ENCODE assay signal across 1 cellular context in genomic region chr9:83980395-83981125, GRCh38.
A peak's percentile ranks its signal among the peaks of the same experiment; 100 is the strongest.
TF ChIP-seq lines count a peak whose summit lies in the region.

Gene RMI1, plus strand, starts transcription at chr9:83980805. Its CDS starts 20,182 bp downstream, at chr9:84000987.

TF ChIP-seq in HepG2, 621 proteins besides CTCF, POLR2A, EP300 and RAD21 (continued from another document and continues in another):
- TF ChIP-seq EED (CRISPR knock-in tag; IDR thresholded peaks at IDR 0.05), result no peak
- no peak for TF ChIP-seq ZFP41 (CRISPR knock-in tag; IDR thresholded peaks at IDR 0.05; ENCODE audit: borderline replicate concordance)
- peak; percentile 91 for TF ChIP-seq SAP130 (CRISPR knock-in tag; IDR thresholded peaks at IDR 0.05; ENCODE audit: low read depth)
- TF ChIP-seq ZSCAN12 (CRISPR knock-in tag; IDR thresholded peaks at IDR 0.05), result peak; percentile 8; the same call in 1 of the 2 replicates
- TF ChIP-seq ATF4 (CRISPR knock-in tag; IDR thresholded peaks at IDR 0.05), result peak in 1 of 2 experiments; percentile 45; a peak in 2 of 4 replicates
- peak; percentile 75; the same call in 1 of the 2 replicates for TF ChIP-seq THAP8 (CRISPR knock-in tag; IDR thresholded peaks at IDR 0.05; ENCODE audit: borderline replicate concordance)
- TF ChIP-seq KDM5A (IDR thresholded peaks at IDR 0.05; ENCODE audit: borderline replicate concordance, low read length), result peak; percentile 83; the same call in 1 of the 2 replicates
- TF ChIP-seq CSRNP2 (CRISPR knock-in tag; conservative IDR thresholded peaks at IDR 0.05; ENCODE audit: low read depth), result peak; percentile 63; the same call in 1 of the 2 replicates
- TF ChIP-seq EEA1 (CRISPR knock-in tag; IDR thresholded peaks at IDR 0.05; ENCODE audit: borderline replicate concordance), result 0 out of 2 replicates have a peak, but pooled peaks have one; percentile 39
- TF ChIP-seq NONO (IDR thresholded peaks at IDR 0.05), result no peak
- TF ChIP-seq NONO (CRISPR knock-in tag; conservative IDR thresholded peaks at IDR 0.05), result peak; percentile 79
- peak; percentile 41; the same call in 1 of the 2 replicates for TF ChIP-seq FOXJ3 (CRISPR knock-in tag; IDR thresholded peaks at IDR 0.05; ENCODE audit: borderline replicate concordance)
- TF ChIP-seq FOSL1 (CRISPR knock-in tag; IDR thresholded peaks at IDR 0.05; ENCODE audit: borderline replicate concordance), result 0 out of 2 replicates have a peak, but pooled peaks have one; percentile 28
- peak; percentile 14; the same call in 1 of the 2 replicates for TF ChIP-seq ZNF891 (CRISPR knock-in tag; IDR thresholded peaks at IDR 0.05)
- TF ChIP-seq PHF21A (CRISPR knock-in tag; IDR thresholded peaks at IDR 0.05), result no peak
- TF ChIP-seq AKAP8 (CRISPR knock-in tag; IDR thresholded peaks at IDR 0.05), result peak; percentile 29; the same call in 1 of the 2 replicates
- 0 out of 2 replicates have a peak, but pooled peaks have one; percentile 9 for TF ChIP-seq FOXA3 (CRISPR knock-in tag; IDR thresholded peaks at IDR 0.05)
- TF ChIP-seq SMARCE1 (IDR thresholded peaks at IDR 0.05; ENCODE audit: borderline replicate concordance), result no peak
- TF ChIP-seq SMYD3 (CRISPR knock-in tag; IDR thresholded peaks at IDR 0.05), result peak; percentile 10; the same call in 1 of the 2 replicates
- no peak for TF ChIP-seq NFATC3 (CRISPR knock-in tag; IDR thresholded peaks at IDR 0.05)
- peak; percentile 81 for TF ChIP-seq SRSF1 (optimal IDR thresholded peaks at IDR 0.05; ENCODE audit: low read depth, low read length)
- TF ChIP-seq ZBED4 (CRISPR knock-in tag; IDR thresholded peaks at IDR 0.05; ENCODE audit: borderline replicate concordance), result peak; percentile 51; the same call in 1 of the 2 replicates
- TF ChIP-seq ZNF850 (CRISPR knock-in tag; conservative IDR thresholded peaks at IDR 0.05), result peak; percentile 29; the same call in 1 of the 2 replicates
- peak; percentile 43; the same call in 1 of the 2 replicates for TF ChIP-seq SOX5 (CRISPR knock-in tag; IDR thresholded peaks at IDR 0.05; ENCODE audit: borderline replicate concordance)
- 0 out of 2 replicates have a peak, but pooled peaks have one; percentile 5 for TF ChIP-seq ZNF777 (CRISPR knock-in tag; IDR thresholded peaks at IDR 0.05)
- TF ChIP-seq, protein P1, sequence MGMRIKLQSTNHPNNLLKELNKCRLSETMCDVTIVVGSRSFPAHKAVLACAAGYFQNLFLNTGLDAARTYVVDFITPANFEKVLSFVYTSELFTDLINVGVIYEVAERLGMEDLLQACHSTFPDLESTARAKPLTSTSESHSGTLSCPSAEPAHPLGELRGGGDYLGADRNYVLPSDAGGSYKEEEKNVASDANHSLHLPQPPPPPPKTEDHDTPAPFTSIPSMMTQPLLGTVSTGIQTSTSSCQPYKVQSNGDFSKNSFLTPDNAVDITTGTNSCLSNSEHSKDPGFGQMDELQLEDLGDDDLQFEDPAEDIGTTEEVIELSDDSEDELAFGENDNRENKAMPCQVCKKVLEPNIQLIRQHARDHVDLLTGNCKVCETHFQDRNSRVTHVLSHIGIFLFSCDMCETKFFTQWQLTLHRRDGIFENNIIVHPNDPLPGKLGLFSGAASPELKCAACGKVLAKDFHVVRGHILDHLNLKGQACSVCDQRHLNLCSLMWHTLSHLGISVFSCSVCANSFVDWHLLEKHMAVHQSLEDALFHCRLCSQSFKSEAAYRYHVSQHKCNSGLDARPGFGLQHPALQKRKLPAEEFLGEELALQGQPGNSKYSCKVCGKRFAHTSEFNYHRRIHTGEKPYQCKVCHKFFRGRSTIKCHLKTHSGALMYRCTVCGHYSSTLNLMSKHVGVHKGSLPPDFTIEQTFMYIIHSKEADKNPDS (CRISPR knock-in tag; IDR thresholded peaks at IDR 0.05), result no peak
- TF ChIP-seq ZKSCAN1 (IDR thresholded peaks at IDR 0.05; ENCODE audit: low read length), result no peak
- TF ChIP-seq ZNF784 (CRISPR knock-in tag; IDR thresholded peaks at IDR 0.05; ENCODE audit: borderline replicate concordance), result no peak; the same call in 1 of the 2 replicates
- TF ChIP-seq U2AF2 (IDR thresholded peaks at IDR 0.05; ENCODE audit: low read depth, low read length), result 0 out of 2 replicates have a peak, but pooled peaks have one; percentile 30
- TF ChIP-seq ZNF737 (CRISPR knock-in tag; IDR thresholded peaks at IDR 0.05; ENCODE audit: borderline replicate concordance), result 0 out of 2 replicates have a peak, but pooled peaks have one; percentile 53
- no peak for TF ChIP-seq FOXA1 (IDR thresholded peaks at IDR 0.05)
- TF ChIP-seq FOXA1 (CRISPR knock-in tag; IDR thresholded peaks at IDR 0.05), result no peak; the same call in 1 of the 2 replicates
- TF ChIP-seq ZNF652 (CRISPR knock-in tag; IDR thresholded peaks at IDR 0.05; ENCODE audit: borderline replicate concordance, low read depth), result peak; percentile 61; the same call in 1 of the 2 replicates
- TF ChIP-seq ZNF235 (CRISPR knock-in tag; IDR thresholded peaks at IDR 0.05; ENCODE audit: borderline replicate concordance), result 0 out of 2 replicates have a peak, but pooled peaks have one; percentile 72
- TF ChIP-seq NR2F1 (CRISPR knock-in tag; IDR thresholded peaks at IDR 0.05), result 0 out of 4 replicates have a peak, but pooled peaks of 1 of the 2 experiments have one; percentile 23
- TF ChIP-seq TEAD2 (CRISPR knock-in tag; IDR thresholded peaks at IDR 0.05), result 0 out of 2 replicates have a peak, but pooled peaks have one; percentile 7
- TF ChIP-seq NFIC (IDR thresholded peaks at IDR 0.05; ENCODE audit: low read length), result no peak
- peak; percentile 20; the same call in 1 of the 2 replicates for TF ChIP-seq ZBTB26 (CRISPR knock-in tag; IDR thresholded peaks at IDR 0.05; ENCODE audit: borderline replicate concordance)
- TF ChIP-seq ZNF205 (CRISPR knock-in tag; IDR thresholded peaks at IDR 0.05), result peak; percentile 15; the same call in 1 of the 2 replicates
- TF ChIP-seq, protein P2, sequence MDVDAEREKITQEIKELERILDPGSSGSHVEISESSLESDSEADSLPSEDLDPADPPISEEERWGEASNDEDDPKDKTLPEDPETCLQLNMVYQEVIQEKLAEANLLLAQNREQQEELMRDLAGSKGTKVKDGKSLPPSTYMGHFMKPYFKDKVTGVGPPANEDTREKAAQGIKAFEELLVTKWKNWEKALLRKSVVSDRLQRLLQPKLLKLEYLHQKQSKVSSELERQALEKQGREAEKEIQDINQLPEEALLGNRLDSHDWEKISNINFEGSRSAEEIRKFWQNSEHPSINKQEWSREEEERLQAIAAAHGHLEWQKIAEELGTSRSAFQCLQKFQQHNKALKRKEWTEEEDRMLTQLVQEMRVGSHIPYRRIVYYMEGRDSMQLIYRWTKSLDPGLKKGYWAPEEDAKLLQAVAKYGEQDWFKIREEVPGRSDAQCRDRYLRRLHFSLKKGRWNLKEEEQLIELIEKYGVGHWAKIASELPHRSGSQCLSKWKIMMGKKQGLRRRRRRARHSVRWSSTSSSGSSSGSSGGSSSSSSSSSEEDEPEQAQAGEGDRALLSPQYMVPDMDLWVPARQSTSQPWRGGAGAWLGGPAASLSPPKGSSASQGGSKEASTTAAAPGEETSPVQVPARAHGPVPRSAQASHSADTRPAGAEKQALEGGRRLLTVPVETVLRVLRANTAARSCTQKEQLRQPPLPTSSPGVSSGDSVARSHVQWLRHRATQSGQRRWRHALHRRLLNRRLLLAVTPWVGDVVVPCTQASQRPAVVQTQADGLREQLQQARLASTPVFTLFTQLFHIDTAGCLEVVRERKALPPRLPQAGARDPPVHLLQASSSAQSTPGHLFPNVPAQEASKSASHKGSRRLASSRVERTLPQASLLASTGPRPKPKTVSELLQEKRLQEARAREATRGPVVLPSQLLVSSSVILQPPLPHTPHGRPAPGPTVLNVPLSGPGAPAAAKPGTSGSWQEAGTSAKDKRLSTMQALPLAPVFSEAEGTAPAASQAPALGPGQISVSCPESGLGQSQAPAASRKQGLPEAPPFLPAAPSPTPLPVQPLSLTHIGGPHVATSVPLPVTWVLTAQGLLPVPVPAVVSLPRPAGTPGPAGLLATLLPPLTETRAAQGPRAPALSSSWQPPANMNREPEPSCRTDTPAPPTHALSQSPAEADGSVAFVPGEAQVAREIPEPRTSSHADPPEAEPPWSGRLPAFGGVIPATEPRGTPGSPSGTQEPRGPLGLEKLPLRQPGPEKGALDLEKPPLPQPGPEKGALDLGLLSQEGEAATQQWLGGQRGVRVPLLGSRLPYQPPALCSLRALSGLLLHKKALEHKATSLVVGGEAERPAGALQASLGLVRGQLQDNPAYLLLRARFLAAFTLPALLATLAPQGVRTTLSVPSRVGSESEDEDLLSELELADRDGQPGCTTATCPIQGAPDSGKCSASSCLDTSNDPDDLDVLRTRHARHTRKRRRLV (CRISPR knock-in tag; IDR thresholded peaks at IDR 0.05), result peak; percentile 37
- peak; percentile 41; the same call in 1 of the 2 replicates for TF ChIP-seq HOXA5 (CRISPR knock-in tag; IDR thresholded peaks at IDR 0.05)
- TF ChIP-seq, protein P3, sequence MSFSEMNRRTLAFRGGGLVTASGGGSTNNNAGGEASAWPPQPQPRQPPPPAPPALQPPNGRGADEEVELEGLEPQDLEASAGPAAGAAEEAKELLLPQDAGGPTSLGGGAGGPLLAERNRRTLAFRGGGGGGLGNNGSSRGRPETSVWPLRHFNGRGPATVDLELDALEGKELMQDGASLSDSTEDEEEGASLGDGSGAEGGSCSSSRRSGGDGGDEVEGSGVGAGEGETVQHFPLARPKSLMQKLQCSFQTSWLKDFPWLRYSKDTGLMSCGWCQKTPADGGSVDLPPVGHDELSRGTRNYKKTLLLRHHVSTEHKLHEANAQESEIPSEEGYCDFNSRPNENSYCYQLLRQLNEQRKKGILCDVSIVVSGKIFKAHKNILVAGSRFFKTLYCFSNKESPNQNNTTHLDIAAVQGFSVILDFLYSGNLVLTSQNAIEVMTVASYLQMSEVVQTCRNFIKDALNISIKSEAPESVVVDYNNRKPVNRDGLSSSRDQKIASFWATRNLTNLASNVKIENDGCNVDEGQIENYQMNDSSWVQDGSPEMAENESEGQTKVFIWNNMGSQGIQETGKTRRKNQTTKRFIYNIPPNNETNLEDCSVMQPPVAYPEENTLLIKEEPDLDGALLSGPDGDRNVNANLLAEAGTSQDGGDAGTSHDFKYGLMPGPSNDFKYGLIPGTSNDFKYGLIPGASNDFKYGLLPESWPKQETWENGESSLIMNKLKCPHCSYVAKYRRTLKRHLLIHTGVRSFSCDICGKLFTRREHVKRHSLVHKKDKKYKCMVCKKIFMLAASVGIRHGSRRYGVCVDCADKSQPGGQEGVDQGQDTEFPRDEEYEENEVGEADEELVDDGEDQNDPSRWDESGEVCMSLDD (CRISPR knock-in tag; IDR thresholded peaks at IDR 0.05; ENCODE audit: borderline replicate concordance), result peak; percentile 67; the same call in 1 of the 2 replicates
